15 cellular contexts compared by ENCODE assay signal in the genomic region with DNA sequence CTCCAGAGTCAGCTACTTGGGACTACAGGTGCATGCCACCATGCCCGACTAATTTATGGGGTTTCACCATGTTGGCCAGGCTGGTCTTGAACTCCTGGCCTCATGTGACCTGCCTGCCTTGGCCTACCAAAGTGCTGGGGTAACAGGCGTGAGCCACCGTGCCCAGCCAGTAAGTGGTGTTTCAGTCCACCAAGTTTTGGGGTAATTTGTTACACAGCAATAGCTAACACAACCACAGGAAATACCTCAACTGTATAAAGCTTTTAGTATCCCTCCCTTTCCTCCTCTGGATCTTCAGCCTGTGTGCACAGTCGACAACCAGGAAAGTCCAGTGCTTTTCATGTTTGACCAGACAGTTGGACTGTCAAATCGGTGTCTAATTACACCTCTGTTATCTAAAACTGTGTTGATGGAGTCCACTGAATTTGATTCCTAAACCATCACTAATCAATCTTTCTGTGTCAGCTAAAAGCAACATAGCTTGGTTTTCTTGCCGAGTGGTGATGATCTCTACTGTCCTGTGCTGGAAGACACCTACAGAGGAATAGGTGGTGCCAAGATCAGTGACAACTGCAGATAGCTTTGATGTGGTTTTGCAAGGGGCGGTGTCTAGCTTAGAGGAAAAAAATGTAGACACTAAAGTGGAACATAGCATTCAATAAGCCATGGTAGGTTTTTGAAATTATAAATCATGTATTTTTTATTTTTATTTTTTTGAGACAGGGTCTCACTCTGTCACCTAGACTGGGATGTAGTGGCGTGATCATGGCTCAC. TPM values are rescaled to one million over a fixed set of nuclear protein-coding genes. Genes with fewer than 3 reads are reported as not detected.
A peak's percentile ranks its signal among the peaks of the same experiment; 100 is the strongest.
DNase-seq lines count a peak whose midpoint lies in the region; ATAC-seq lines count a peak whose summit lies in the region.
"Had no signal": no experiment of that assay in that cellular context is flagged by ENCODE, and none has a peak within 500 bp of the region (broad histone marks: within the 10 kb centered on the region; RNA-seq: fewer than 3 reads in every experiment).

No MANE protein-coding gene starts in this region.

- peaks cover 20% of the 10 kb centered on the region for H3K4me1 Mint-ChIP-seq in activated T-cell treated with anti-CD3 and anti-CD28 coated beads, Interleukin-2, amount 50 U/mL, for 24 hours (ENCODE audit: low read depth)
- H3K4me1 Mint-ChIP-seq: neural progenitor cell had no signal

- intact Hi-C loops in right cardiac atrium (cut with DNase I) = no loop called here

- no peak overlapping the region for H3K27ac ChIP-seq in effector memory CD4-positive, alpha-beta T cell (ENCODE audit: insufficient read depth, low read length, poor library complexity, severe bottlenecking)
- H3K27ac ChIP-seq in right cardiac atrium (ENCODE audit: low read length) = no peak overlapping the region
- H3K27ac ChIP-seq: adrenal gland, KMS-11, neural progenitor cell, testis had no signal

- H3K36me3 ChIP-seq in effector memory CD4-positive, alpha-beta T cell (ENCODE audit: control insufficient read depth, insufficient read depth, low read length) = peaks cover 12% of the 10 kb centered on the region

- H3K27me3 Mint-ChIP-seq in activated T-cell treated with anti-CD3 and anti-CD28 coated beads, Interleukin-2, amount 50 U/mL, for 24 hours = no peaks in the 10 kb centered on the region

- peaks cover 11% of the 10 kb centered on the region for H3K4me1 ChIP-seq in effector memory CD4-positive, alpha-beta T cell (ENCODE audit: control insufficient read depth, insufficient read depth, low read length, poor library complexity, severe bottlenecking)
- no peaks in the 10 kb centered on the region for H3K4me1 ChIP-seq in right cardiac atrium (ENCODE audit: control insufficient read depth, insufficient read depth, low read length)
- H3K4me1 ChIP-seq: adrenal gland, neural progenitor cell, testis had no signal

- peaks cover 3% of the 10 kb centered on the region for H3K9me3 Mint-ChIP-seq in activated T-cell treated with anti-CD3 and anti-CD28 coated beads, Interleukin-2, amount 50 U/mL, for 24 hours

- DNase-seq in activated T-cell treated with anti-CD3 and anti-CD28 coated beads for 1 hour (ENCODE audit: low read depth) (peak; percentile 22), right cardiac atrium (no peak), LoVo (ENCODE audit: low spot score) (no peak)
- no peak for DNase-seq in activated T-cell treated with anti-CD3 and anti-CD28 coated beads, Interleukin-2, amount 50 U/mL, for 48 hours
- no peak for DNase-seq in activated T-cell treated with anti-CD3 and anti-CD28 coated beads, Interleukin-2, amount 50 U/mL, for 24 hours
- peak; percentile 48 to 61 (median 51) for DNase-seq in effector memory CD4-positive, alpha-beta T cell
- DNase-seq in stimulated activated naive CD4-positive, alpha-beta T cell (lab: John Stamatoyannopoulos, UW) = peak; percentile 12 to 78 (median 64)
- DNase-seq: adrenal gland, HCEC 1CT, kidney glomerular epithelial cell, NCI-H2107, testis had no signal

- H3K27ac Mint-ChIP-seq in activated T-cell treated with anti-CD3 and anti-CD28 coated beads, Interleukin-2, amount 50 U/mL, for 24 hours = peak overlapping the region; percentile 23
- H3K27ac Mint-ChIP-seq: neural progenitor cell had no signal

- peaks cover 88% of the 10 kb centered on the region for H3K36me3 Mint-ChIP-seq in activated T-cell treated with anti-CD3 and anti-CD28 coated beads, Interleukin-2, amount 50 U/mL, for 24 hours (ENCODE audit: low read depth)

- no peak overlapping the region for H3K4me3 Mint-ChIP-seq in activated T-cell treated with anti-CD3 and anti-CD28 coated beads, Interleukin-2, amount 50 U/mL, for 24 hours
- H3K4me3 Mint-ChIP-seq: neural progenitor cell had no signal

- 92% methylated on average over 8 of the region's 8 CpGs for WGBS in right cardiac atrium

- H3K9me3 ChIP-seq in effector memory CD4-positive, alpha-beta T cell (ENCODE audit: control insufficient read depth, low read length) = no peaks in the 10 kb centered on the region
- H3K9me3 ChIP-seq in right cardiac atrium (ENCODE audit: control insufficient read depth, low read length) = no peaks in the 10 kb centered on the region
- H3K9me3 ChIP-seq: testis had no signal

- ATAC-seq in GM21619 (IDR thresholded peaks at IDR 0.05; ENCODE audit: unreplicated experiment) = no peak
- ATAC-seq in right cardiac atrium = no peak

- no peak overlapping the region for H3K4me3 ChIP-seq in effector memory CD4-positive, alpha-beta T cell (ENCODE audit: insufficient read depth, low read depth, low read length, poor library complexity, severe bottlenecking)
- H3K4me3 ChIP-seq in right cardiac atrium (ENCODE audit: low read length) = no peak overlapping the region
- H3K4me3 ChIP-seq: adrenal gland, neural progenitor cell, testis had no signal

- H3K27me3 ChIP-seq in effector memory CD4-positive, alpha-beta T cell (replicated peaks; ENCODE audit: control insufficient read depth, insufficient read depth, low read length, poor library complexity, severe bottlenecking) = no peaks in the 10 kb centered on the region
- no peaks in the 10 kb centered on the region for H3K27me3 ChIP-seq in right cardiac atrium (ENCODE audit: control insufficient read depth, insufficient read depth)
- H3K27me3 ChIP-seq: adrenal gland, neural progenitor cell, testis had no signal

RNA-seq across cellular contexts. Expression of gene ZBTB2, which starts 22.2 kb away (rescaled TPM):
- total RNA-seq in right cardiac atrium = 1 to 10 TPM; 4.8 to 7.0 (median 6.4) TPM
- polyA plus RNA-seq in right cardiac atrium = 4.6 TPM

RNA-seq across cellular contexts. Expression of gene RMND1, which starts 38.4 kb away (rescaled TPM):
- 10 to 100 TPM; 10.9 to 15.2 (median 11.7) TPM for total RNA-seq in right cardiac atrium
- polyA plus RNA-seq in right cardiac atrium = 13.0 TPM

Comparison
In these comparisons a context has a peak if more than half of its experiments do, and no peak if none do; other contexts are left out.
1. DNase-seq: peak in activated T-cell treated with anti-CD3 and anti-CD28 coated beads for 1 hour (single experiment), effector memory CD4-positive, alpha-beta T cell (3 of 3) and stimulated activated naive CD4-positive, alpha-beta T cell (6 of 6); none in activated T-cell treated with anti-CD3 and anti-CD28 coated beads, Interleukin-2, amount 50 U/mL, for 48 hours (0 of 2), activated T-cell treated with anti-CD3 and anti-CD28 coated beads, Interleukin-2, amount 50 U/mL, for 24 hours (single experiment), right cardiac atrium (0 of 3) and LoVo (single experiment).